1 cellular context compared by ENCODE assay signal in the genomic region with DNA sequence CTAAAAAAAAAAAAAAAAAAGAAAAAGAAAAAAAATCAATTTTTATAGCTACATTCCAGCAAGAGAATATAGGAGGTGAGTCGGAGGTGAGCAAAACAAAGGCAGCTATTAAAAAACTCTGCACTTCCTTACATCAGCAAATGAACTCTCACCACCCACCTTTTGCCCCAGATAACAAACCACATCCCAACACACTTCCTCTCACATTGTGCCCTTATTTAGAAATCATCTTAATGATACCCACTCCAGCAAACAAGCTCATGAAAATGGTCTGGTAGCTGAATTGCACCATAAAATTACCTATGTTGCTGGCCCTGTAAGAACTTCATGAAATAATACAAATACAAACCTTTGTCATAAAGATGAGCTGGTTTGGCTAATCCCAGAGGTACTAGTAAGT.
TF ChIP-seq lines count a peak whose summit lies in the region.

No MANE protein-coding gene starts in this region.

TF ChIP-seq in liver, 16 proteins besides CTCF, POLR2A, EP300 and RAD21 (continued from another document):
- TF ChIP-seq REST (IDR thresholded peaks at IDR 0.05) (no peak), JUND (IDR thresholded peaks at IDR 0.05) (no peak), HNF4G (IDR thresholded peaks at IDR 0.05) (no peak), FOXA2 (IDR thresholded peaks at IDR 0.05) (no peak), RXRA (IDR thresholded peaks at IDR 0.05) (no peak), SP1 (IDR thresholded peaks at IDR 0.05) (no peak), HNF4A (conservative IDR thresholded peaks at IDR 0.05) (no peak), NR2F2 (IDR thresholded peaks at IDR 0.05) (no peak), YY1 (IDR thresholded peaks at IDR 0.05) (no peak), GABPA (IDR thresholded peaks at IDR 0.05 in 1 of 2, conservative IDR thresholded peaks at IDR 0.05 in 1 of 2) (no peak)
- TF ChIP-seq, protein P1, sequence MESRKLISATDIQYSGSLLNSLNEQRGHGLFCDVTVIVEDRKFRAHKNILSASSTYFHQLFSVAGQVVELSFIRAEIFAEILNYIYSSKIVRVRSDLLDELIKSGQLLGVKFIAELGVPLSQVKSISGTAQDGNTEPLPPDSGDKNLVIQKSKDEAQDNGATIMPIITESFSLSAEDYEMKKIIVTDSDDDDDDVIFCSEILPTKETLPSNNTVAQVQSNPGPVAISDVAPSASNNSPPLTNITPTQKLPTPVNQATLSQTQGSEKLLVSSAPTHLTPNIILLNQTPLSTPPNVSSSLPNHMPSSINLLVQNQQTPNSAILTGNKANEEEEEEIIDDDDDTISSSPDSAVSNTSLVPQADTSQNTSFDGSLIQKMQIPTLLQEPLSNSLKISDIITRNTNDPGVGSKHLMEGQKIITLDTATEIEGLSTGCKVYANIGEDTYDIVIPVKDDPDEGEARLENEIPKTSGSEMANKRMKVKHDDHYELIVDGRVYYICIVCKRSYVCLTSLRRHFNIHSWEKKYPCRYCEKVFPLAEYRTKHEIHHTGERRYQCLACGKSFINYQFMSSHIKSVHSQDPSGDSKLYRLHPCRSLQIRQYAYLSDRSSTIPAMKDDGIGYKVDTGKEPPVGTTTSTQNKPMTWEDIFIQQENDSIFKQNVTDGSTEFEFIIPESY (IDR thresholded peaks at IDR 0.05), result no peak
- TF ChIP-seq, protein P2, sequence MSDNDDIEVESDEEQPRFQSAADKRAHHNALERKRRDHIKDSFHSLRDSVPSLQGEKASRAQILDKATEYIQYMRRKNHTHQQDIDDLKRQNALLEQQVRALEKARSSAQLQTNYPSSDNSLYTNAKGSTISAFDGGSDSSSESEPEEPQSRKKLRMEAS (IDR thresholded peaks at IDR 0.05), result no peak
